Comparison of ENCODE assay signal across 8 cellular contexts in the genomic region with DNA sequence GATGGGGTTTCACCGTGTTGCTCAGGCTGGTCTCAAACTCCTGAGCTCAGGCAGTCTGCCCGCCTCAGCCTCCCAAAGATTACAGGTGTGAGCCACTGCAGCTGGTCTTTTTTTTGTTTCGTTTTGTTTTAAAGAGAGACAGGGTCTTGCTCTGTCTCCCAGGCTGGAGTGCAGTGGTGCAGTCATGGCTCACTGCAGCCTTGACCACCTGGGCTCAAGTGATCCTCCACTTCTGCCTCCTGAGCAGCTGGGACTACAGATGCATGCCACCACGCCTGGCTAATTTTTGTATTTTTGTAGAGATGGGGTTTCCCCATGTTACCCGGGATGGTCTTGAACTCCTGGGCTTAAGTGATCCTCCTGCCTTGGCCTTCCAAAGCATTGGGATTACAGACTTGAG. TPM values are rescaled to one million over a fixed set of nuclear protein-coding genes. Genes with fewer than 3 reads are reported as not detected.
A peak's percentile ranks its signal among the peaks of the same experiment; 100 is the strongest.
DNase-seq lines count a peak whose midpoint lies in the region; ATAC-seq lines count a peak whose summit lies in the region.
"Not testable (repeated sequence)": the region's sequence is repeated elsewhere in the genome, so short reads cannot be mapped to it uniquely, and the experiment has no call there.

No MANE protein-coding gene starts in this region.

- not testable (repeated sequence) for H3K9me2 ChIP-seq in Karpas-422 (replicated peaks; ENCODE audit: insufficient read depth, low read length)

- peak overlapping the region; percentile 64 to 92 (median 84) for H3K27ac Mint-ChIP-seq in naive B cell

- H3K4me3 ChIP-seq in BLaER1: not testable (repeated sequence)
- peak overlapping the region; percentile 28 for H3K4me3 ChIP-seq in Karpas-422 (ENCODE audit: low read length)

- H3K4me1 Mint-ChIP-seq in naive B cell: peaks cover 35 to 60% (median 49%) of the 10 kb centered on the region in 3 donors

- H3K27me3 Mint-ChIP-seq in naive B cell: not testable (repeated sequence)

- not testable (repeated sequence) for H3K9me3 ChIP-seq in BLaER1; Karpas-422 (ENCODE audit: low read length)

- H2AFZ ChIP-seq in Karpas-422 (ENCODE audit: low read length): not testable (repeated sequence)

- not testable (repeated sequence) for H3K9me3 Mint-ChIP-seq in naive B cell

- H3K36me3 Mint-ChIP-seq in naive B cell: not testable (repeated sequence)

- H3K4me1 ChIP-seq in BLaER1 (peaks cover 83% of the 10 kb centered on the region), Karpas-422 (ENCODE audit: low read length) (peaks cover 79% of the 10 kb centered on the region)

- H3K27ac ChIP-seq in BLaER1: peak overlapping the region; percentile 72
- peak overlapping the region; percentile 93 for H3K27ac ChIP-seq in Karpas-422 (ENCODE audit: low read length)

- DNase-seq in Karpas-422 (peak; percentile 85), naive B cell (peak; percentile 35)

- ATAC-seq in GM18858 (IDR thresholded peaks at IDR 0.05; ENCODE audit: unreplicated experiment) (peak; percentile 60), GM19397 (IDR thresholded peaks at IDR 0.05; ENCODE audit: unreplicated experiment) (peak; percentile 72), GM21619 (IDR thresholded peaks at IDR 0.05; ENCODE audit: unreplicated experiment) (peak; percentile 69), HG02943 (IDR thresholded peaks at IDR 0.05; ENCODE audit: low read depth, unreplicated experiment) (peak; percentile 42), HG03175 (IDR thresholded peaks at IDR 0.05; ENCODE audit: unreplicated experiment) (peak; percentile 41), naive B cell (ENCODE audit: low read depth in 2 of 2) (peak; percentile 79 to 83)

- H3K9ac ChIP-seq in BLaER1 (peak overlapping the region; percentile 48; the same call in 1 of the 2 replicates), Karpas-422 (ENCODE audit: low read length) (peak overlapping the region; percentile 34; the same call in 1 of the 2 replicates)

- H3K36me3 ChIP-seq in BLaER1: peaks cover 68% of the 10 kb centered on the region
- H3K36me3 ChIP-seq in Karpas-422 (ENCODE audit: insufficient read depth, low read length): peaks cover 20% of the 10 kb centered on the region; the same call in 1 of the 2 replicates

- peak overlapping the region; percentile 90 for H3K4me2 ChIP-seq in BLaER1
- peak overlapping the region; percentile 61 for H3K4me2 ChIP-seq in Karpas-422 (ENCODE audit: low read depth, low read length, poor library complexity, severe bottlenecking)

- peak overlapping the region; percentile 61 to 86 (median 74) for H3K4me3 Mint-ChIP-seq in naive B cell

- H4K20me1 ChIP-seq in BLaER1: peaks cover 76% of the 10 kb centered on the region
- H4K20me1 ChIP-seq in Karpas-422 (ENCODE audit: insufficient read depth, low read depth, low read length): not testable (repeated sequence)

- H3K79me2 ChIP-seq in Karpas-422 (ENCODE audit: low read length): peaks cover 23% of the 10 kb centered on the region

- H3K27me3 ChIP-seq in BLaER1; Karpas-422 (ENCODE audit: low read length): not testable (repeated sequence)

RNA-seq across cellular contexts. Expression of a gene that starts 23.6 kb away (rescaled TPM):
- total RNA-seq in Karpas-422 (2014; rRNA removed; shearing (Covaris generic); ENCODE audit: low replicate concordance): 36.7 and 70.5 TPM in 2 replicates
- polyA plus RNA-seq in naive B cell (ENCODE audit: low read depth in 6 of 6): 1 to 10 TPM; 2.9 to 7.5 (median 5.7) TPM

RNA-seq across cellular contexts. Expression of a gene that starts 24.0 kb away (rescaled TPM):
- 28.4 and 29.7 TPM in 2 replicates for total RNA-seq in Karpas-422 (2014; rRNA removed; shearing (Covaris generic); ENCODE audit: low replicate concordance)
- 10 to 100 TPM in 1 of 6 donors, 1 to 10 TPM in 5; 4.8 to 10.5 (median 6.7) TPM for polyA plus RNA-seq in naive B cell (ENCODE audit: low read depth in 6 of 6)
